In the genomic region with DNA sequence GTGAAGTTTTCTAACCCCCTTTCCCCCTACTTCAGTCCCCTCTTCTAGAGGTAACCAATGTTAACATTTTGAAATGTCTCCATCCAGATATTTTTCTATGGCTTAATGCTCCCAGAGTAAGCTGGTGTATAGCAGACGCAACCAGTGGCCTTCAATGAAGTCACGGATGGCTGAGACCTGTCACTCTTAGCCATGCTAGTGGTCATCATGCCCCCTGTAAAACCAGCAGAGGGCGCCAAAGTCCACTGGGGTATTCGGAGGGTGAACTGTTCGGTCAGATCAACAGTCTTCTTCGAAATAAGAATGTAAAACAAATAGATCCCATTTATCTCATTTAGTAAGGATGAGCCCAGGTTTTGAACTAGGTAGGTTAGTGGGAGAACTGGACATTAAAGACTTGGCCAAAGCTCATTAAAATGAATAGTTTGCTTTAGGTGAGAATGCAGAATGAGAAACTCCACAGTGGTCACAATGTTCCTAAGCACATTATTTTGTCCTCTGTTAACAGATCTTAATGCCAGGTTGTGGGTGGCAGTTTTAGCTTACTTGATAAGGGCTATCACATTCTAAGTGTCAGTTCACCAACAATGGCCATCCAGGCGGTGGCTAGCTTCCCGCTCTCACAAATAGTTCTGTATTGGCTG, we compare ENCODE assay signal across 8 cellular contexts. TPM values are rescaled to one million over a fixed set of nuclear protein-coding genes. Genes with fewer than 3 reads are reported as not detected.
A peak's percentile ranks its signal among the peaks of the same experiment; 100 is the strongest.
DNase-seq lines count a peak whose midpoint lies in the region; ATAC-seq and TF ChIP-seq lines count a peak whose summit lies in the region.

No MANE protein-coding gene starts in this region.

- WGBS in H9 (ENCODE audit: extremely low coverage, insufficient read length, low lambda C conversion rate) = no CpG with 5 or more reads among the region's 8 CpGs
- 18% methylated on average over 8 of the region's 8 CpGs for WGBS in SK-N-SH (ENCODE audit: low lambda C conversion rate)

- no peak overlapping the region for H3K27ac ChIP-seq in right atrium auricular region
- H3K27ac ChIP-seq in H9 (ENCODE audit: insufficient read length, low read depth, low read length) = no peak overlapping the region
- no peak overlapping the region for H3K27ac ChIP-seq in SK-N-SH (ENCODE audit: low read depth in 2 of 2, low read length in 1 of 2)
- H3K27ac ChIP-seq in coronary artery = no peak overlapping the region

- intact Hi-C loops in Right ventricle myocardium inferior (cut with DNase I) = loop anchor here (10.0 kb wide), 1 partner anchor 211 kb away; no protein-coding TSS in a partner anchor

- no peak overlapping the region for H3K27ac Mint-ChIP-seq in H9
- H3K27ac Mint-ChIP-seq in nephron progenitor cell = no peak overlapping the region

- no peak overlapping the region for H4K8ac ChIP-seq in H9 (replicated peaks; ENCODE audit: insufficient read length, low read depth, low read length)

- H3K23me2 ChIP-seq in H9 (ENCODE audit: insufficient read length, low read depth, low read length, poor library complexity, severe bottlenecking) = no peaks in the 10 kb centered on the region

- H3K9ac ChIP-seq in H9 (ENCODE audit: extremely low read depth, insufficient read length, low read length) (no peak overlapping the region), SK-N-SH (no peak overlapping the region)

- H2BK120ac ChIP-seq in H9 (ENCODE audit: low read depth, low read length, poor library complexity, severe bottlenecking) = no peak overlapping the region

- H3F3A ChIP-seq in SK-N-SH (replicated peaks; ENCODE audit: insufficient read depth) = peaks cover 3% of the 10 kb centered on the region

- no peak for ATAC-seq in Right ventricle myocardium inferior

- POLR2A ChIA-PET in SK-N-SH (lab: Yijun Ruan, JAX) = no interaction called here

- no peak overlapping the region for H3K56ac ChIP-seq in H9 (ENCODE audit: insufficient read length, low read depth, low read length)

- no peak overlapping the region for H2BK15ac ChIP-seq in H9 (ENCODE audit: low read depth, low read length)

- H4K5ac ChIP-seq in H9 (ENCODE audit: insufficient read length, low read depth, low read length) = no peak overlapping the region

- TF ChIP-seq EP300 in SK-N-SH (IDR thresholded peaks at IDR 0.05; ENCODE audit: borderline replicate concordance in 1 of 2, low read depth in 1 of 2, low read length in 1 of 2) = no peak

- H3K9me3 Mint-ChIP-seq in H9 = no peaks in the 10 kb centered on the region
- H3K9me3 Mint-ChIP-seq in nephron progenitor cell = peaks cover 4% of the 10 kb centered on the region

- H3T11ph ChIP-seq in H9 (ENCODE audit: low read length) = no peak overlapping the region

- H3K79me2 ChIP-seq in H9 (ENCODE audit: insufficient read depth, low read length) (no peaks in the 10 kb centered on the region), SK-N-SH (ENCODE audit: insufficient read depth) (no peaks in the 10 kb centered on the region)

- no peaks in the 10 kb centered on the region for H3K27me3 ChIP-seq in right atrium auricular region
- no peaks in the 10 kb centered on the region for H3K27me3 ChIP-seq in H9 (ENCODE audit: insufficient read depth, low read length)
- no peaks in the 10 kb centered on the region for H3K27me3 ChIP-seq in SK-N-SH (ENCODE audit: insufficient read depth)

- H3K27me3 Mint-ChIP-seq in H9 (ENCODE audit: low read depth) (no peaks in the 10 kb centered on the region), nephron progenitor cell (ENCODE audit: low read depth, poor library complexity) (no peaks in the 10 kb centered on the region)

- H3K4me3 ChIP-seq in right atrium auricular region = no peak overlapping the region
- no peak overlapping the region; a peak in 1 of 4 replicates for H3K4me3 ChIP-seq in SK-N-SH (ENCODE audit: low read depth in 2 of 2, low read length in 1 of 2)
- no peak overlapping the region for H3K4me3 ChIP-seq in coronary artery

- no peak overlapping the region for H4K91ac ChIP-seq in H9 (ENCODE audit: insufficient read length, low read depth, low read length)

- H3K23ac ChIP-seq in H9 (ENCODE audit: insufficient read length, low read depth, low read length) = no peak overlapping the region

- H3K18ac ChIP-seq in H9 (ENCODE audit: insufficient read length, low read depth, low read length) = no peak overlapping the region

- CTCF ChIA-PET in SK-N-SH (lab: Yijun Ruan, JAX) = interaction anchor here (1.0 to 2.2 kb wide), 2 partner anchors 23 to 207 kb away, joined by 3 to 7 read pairs; no protein-coding TSS in a partner anchor

- H4K20me1 ChIP-seq in H9 (ENCODE audit: control insufficient read depth, insufficient read depth, insufficient read length) (no peaks in the 10 kb centered on the region), SK-N-SH (ENCODE audit: insufficient read depth) (no peaks in the 10 kb centered on the region)

- H3K36me3 ChIP-seq in right atrium auricular region (no peaks in the 10 kb centered on the region), SK-N-SH (replicated peaks in 1 of 2; ENCODE audit: control insufficient read depth in 1 of 2, insufficient read depth in 2 of 2, low read length in 1 of 2) (no peaks in the 10 kb centered on the region)

- no peak overlapping the region for H2BK12ac ChIP-seq in H9 (ENCODE audit: insufficient read length, low read depth, low read length)

- H3K4me2 ChIP-seq in H9 (ENCODE audit: insufficient read depth, insufficient read length, low read length) (no peak overlapping the region), SK-N-SH (no peak overlapping the region)

- H2BK20ac ChIP-seq in H9 (ENCODE audit: low read depth, low read length, poor library complexity, severe bottlenecking) = no peak overlapping the region

- peak; percentile 61 for TF ChIP-seq RAD21 in SK-N-SH (IDR thresholded peaks at IDR 0.05; ENCODE audit: low read length)

- no peaks in the 10 kb centered on the region for H3K36me3 Mint-ChIP-seq in H9 (ENCODE audit: insufficient read depth in 1 of 3, low read depth in 3 of 3)
- H3K36me3 Mint-ChIP-seq in nephron progenitor cell (ENCODE audit: low read depth) = no peaks in the 10 kb centered on the region

- H3K79me1 ChIP-seq in H9 (ENCODE audit: insufficient read depth, low read depth, low read length, poor library complexity, severe bottlenecking) = no peaks in the 10 kb centered on the region

- H3K4ac ChIP-seq in H9 (ENCODE audit: low read depth, low read length) = no peak overlapping the region

- H3K4me1 ChIP-seq in right atrium auricular region (no peaks in the 10 kb centered on the region), H9 (ENCODE audit: insufficient read depth, low read length) (no peaks in the 10 kb centered on the region), SK-N-SH (ENCODE audit: control insufficient read depth in 1 of 2, insufficient read depth in 2 of 2, low read depth in 1 of 2, low read length in 1 of 2) (no peaks in the 10 kb centered on the region)

- H3K4me3 Mint-ChIP-seq in H9 (no peak overlapping the region), nephron progenitor cell (no peak overlapping the region)

- no peaks in the 10 kb centered on the region for H3K9me3 ChIP-seq in right atrium auricular region
- H3K9me3 ChIP-seq in H9 (ENCODE audit: control insufficient read depth, low read depth, low read length) = no peaks in the 10 kb centered on the region
- H3K9me3 ChIP-seq in SK-N-SH = no peaks in the 10 kb centered on the region

- H2BK5ac ChIP-seq in H9 (ENCODE audit: insufficient read length, low read length) = no peak overlapping the region

- no peak overlapping the region for H3K14ac ChIP-seq in H9 (ENCODE audit: insufficient read depth, low read length)

- TF ChIP-seq CTCF in right atrium auricular region (IDR thresholded peaks at IDR 0.05) (peak in 1 of 2 donors; percentile 59), H9 (conservative IDR thresholded peaks at IDR 0.05) (peak; percentile 95), SK-N-SH (IDR thresholded peaks at IDR 0.05) (peak; percentile 80), nephron progenitor cell (IDR thresholded peaks at IDR 0.05) (peak; percentile 71), coronary artery (IDR thresholded peaks at IDR 0.05) (no peak)

- DNase-seq in Right ventricle myocardium inferior (ENCODE audit: missing footprints) = peak; percentile 64
- no peak for DNase-seq in right atrium auricular region (ENCODE audit: low spot score)
- peak; percentile 79 for DNase-seq in H9
- DNase-seq in LHCN-M2 (ENCODE audit: low read depth) = peak; percentile 46
- DNase-seq in SK-N-SH = peak; percentile 49
- peak; percentile 57 to 85 for DNase-seq in dermis microvascular lymphatic vessel endothelial cell (ENCODE audit: low read depth in 2 of 2)
- peak; percentile 65 for DNase-seq in nephron progenitor cell
- DNase-seq in coronary artery (ENCODE audit: low spot score) = no peak

- H2AFZ ChIP-seq in H9 (ENCODE audit: low read length) (no peak overlapping the region), SK-N-SH (ENCODE audit: low read depth) (no peak overlapping the region)

- H2AK5ac ChIP-seq in H9 (ENCODE audit: insufficient read length, low read length) = no peak overlapping the region

- H3K9me2 ChIP-seq in SK-N-SH = no peaks in the 10 kb centered on the region

- peaks cover 0 to 3% of the 10 kb centered on the region in 2 experiments; a peak in 2 of 4 replicates for H3K4me1 Mint-ChIP-seq in H9
- H3K4me1 Mint-ChIP-seq in nephron progenitor cell = peaks cover 13% of the 10 kb centered on the region

TF ChIP-seq in SK-N-SH, 30 proteins besides CTCF, POLR2A, EP300 and RAD21 (continues in another document):
- TF ChIP-seq GABPA (IDR thresholded peaks at IDR 0.05; ENCODE audit: low read depth) (no peak), SMC3 (IDR thresholded peaks at IDR 0.05; ENCODE audit: low read depth, low read length) (peak; percentile 50)

RNA-seq across cellular contexts. Expression of a gene that starts 8.6 kb away (rescaled TPM):
- total RNA-seq in Right ventricle myocardium inferior = not detected
- under 1 TPM; 0.35 to 0.41 TPM for total RNA-seq in right atrium auricular region
- not detected in 2 replicates for total RNA-seq in H9 (2021)
- not detected in 2 replicates for total RNA-seq in LHCN-M2 (2014; rRNA removed)
- polyA plus RNA-seq in LHCN-M2 (2012) = not detected
- polyA plus RNA-seq in SK-N-SH (2012; rRNA removed) = 0.07 TPM in 1 of 2 replicates, not detected in the other
- 0.03 TPM in 2 replicates for polyA plus RNA-seq in SK-N-SH (2012; cell fraction: cytosol; rRNA removed)
- not detected in 2 replicates for polyA plus RNA-seq in SK-N-SH (2012; cell fraction: nucleus; rRNA removed)
- total RNA-seq in dermis microvascular lymphatic vessel endothelial cell = not detected in 2 replicates

RNA-seq across cellular contexts. Expression of a gene that starts 27.8 kb away (rescaled TPM):
- total RNA-seq in Right ventricle myocardium inferior (not detected), right atrium auricular region (not detected), H9 (2021) (not detected in 2 replicates), LHCN-M2 (2014; rRNA removed) (not detected in 2 replicates), dermis microvascular lymphatic vessel endothelial cell (not detected in 2 replicates)
- not detected for polyA plus RNA-seq in LHCN-M2 (2012)
- polyA plus RNA-seq in SK-N-SH (2012; rRNA removed) = not detected in 2 replicates
- polyA plus RNA-seq in SK-N-SH (2012; cell fraction: cytosol; rRNA removed) = 0.01 TPM in 2 replicates
- 0.02 TPM in 1 of 2 replicates, not detected in the other for polyA plus RNA-seq in SK-N-SH (2012; cell fraction: nucleus; rRNA removed)

RNA-seq across cellular contexts. Expression of a gene that starts 47.1 kb away (rescaled TPM):
- total RNA-seq in Right ventricle myocardium inferior = not detected
- not detected for total RNA-seq in right atrium auricular region
- 0.20 TPM in 1 of 2 replicates, not detected in the other for total RNA-seq in H9 (2021)
- not detected in 2 replicates for total RNA-seq in LHCN-M2 (2014; rRNA removed)
- polyA plus RNA-seq in LHCN-M2 (2012) = not detected
- polyA plus RNA-seq in SK-N-SH (2012; rRNA removed) = 1.4 and 2.2 TPM in 2 replicates
- polyA plus RNA-seq in SK-N-SH (2012; cell fraction: cytosol; rRNA removed) = 1.8 and 2.6 TPM in 2 replicates
- 0.52 and 1.6 TPM in 2 replicates for polyA plus RNA-seq in SK-N-SH (2012; cell fraction: nucleus; rRNA removed)
- 3.5 and 10.1 TPM in 2 replicates for total RNA-seq in dermis microvascular lymphatic vessel endothelial cell

Comparison
In these comparisons a context has a peak if more than half of its experiments do, and no peak if none do; other contexts are left out.
1. DNase-seq: peak in Right ventricle myocardium inferior (single experiment), H9 (single experiment), LHCN-M2 (single experiment), SK-N-SH (single experiment), dermis microvascular lymphatic vessel endothelial cell (2 of 2) and nephron progenitor cell (single experiment); none in right atrium auricular region (single experiment) and coronary artery (single experiment).